ENCODE assay signal across 16 cellular contexts in genomic region chr2:54772110-54772509, GRCh38. TPM values are rescaled to one million over a fixed set of nuclear protein-coding genes. Genes with fewer than 3 reads are reported as not detected.
DNase-seq lines count a peak whose midpoint lies in the region; ATAC-seq, FAIRE-seq and TF ChIP-seq lines count a peak whose summit lies in the region.
"Had no signal": no experiment of that assay in that cellular context is flagged by ENCODE, and none has a peak within 500 bp of the region (broad histone marks: within the 10 kb centered on the region; RNA-seq: fewer than 3 reads in every experiment).

No MANE protein-coding gene starts in this region.

- TF ChIP-seq CTCF in K562 (IDR thresholded peaks at IDR 0.05 in 2 of 3, conservative IDR thresholded peaks at IDR 0.05 in 1 of 3; ENCODE audit: insufficient read depth in 2 of 3, low read depth in 1 of 3, low read length in 3 of 3) (no peak), GM10248 (IDR thresholded peaks at IDR 0.05; ENCODE audit: control extremely low read depth, extremely low read depth, low read depth, missing control alignments) (no peak), hepatocyte (IDR thresholded peaks at IDR 0.05; ENCODE audit: poor library complexity) (no peak)

- intact Hi-C loops in K562 (cut with micrococcal nuclease) (no loop called here), cardiac septum (cut with DNase I) (no loop called here)

- BruUV-seq in K562 (replicated peaks; lab: Mats Ljungman, UMichigan), result no TSS peak

- DNase-seq in AG20443 (ENCODE audit: low spot score) (peak; percentile 62), LoVo (ENCODE audit: low spot score) (peak; percentile 30), K562 (ENCODE audit: extremely low read depth in 1 of 4, low spot score in 3 of 4) (no peak), kidney glomerular epithelial cell (lab: John Stamatoyannopoulos, UW) (peak; percentile 41), GM10248 (ENCODE audit: extremely low spot score) (no peak), hepatocyte (ENCODE audit: low spot score) (no peak), cardiac septum (ENCODE audit: low spot score) (no peak)
- DNase-seq in activated naive CD4-positive, alpha-beta T cell treated with Interleukin-2 at 50 U/mL for 16 hours, result no peak
- DNase-seq: activated CD4-positive, alpha-beta T cell treated with anti-CD3 and anti-CD28 coated beads for 36 hours; activated T-cell treated with anti-CD3 and anti-CD28 coated beads, Interleukin-2, amount 50 U/mL, for 48 hours; NCI-H2081; NK-92 treated with Interleukin-12 subunit alpha and Interleukin-12 subunit beta, amount 100 ng/mL, for 24 hours; posterior cingulate gyrus; stimulated activated CD4-positive, alpha-beta T cell treated with anti-CD3 and anti-CD28 coated beads, Interleukin-4, amount 100 ng/mL, for 24 hours; stimulated activated naive CD4-positive, alpha-beta T cell had no signal

- CTCF ChIA-PET in K562 (lab: Yijun Ruan, JAX; ENCODE audit: low intra/inter-chr PET ratio), result no interaction called here
- CTCF ChIA-PET in GM10248 (lab: Yijun Ruan, JAX), result interaction anchor here (1.1 to 2.1 kb wide), 6 partner anchors 9 to 248 kb away, joined by 3 to 6 read pairs (median 3); no protein-coding TSS in a partner anchor

- ATAC-seq in K562, result no peak
- ATAC-seq: activated CD4-positive, alpha-beta T cell treated with anti-CD3 and anti-CD28 coated beads for 36 hours had no signal

- H3K4me2 ChIP-seq in K562 (ENCODE audit: insufficient read depth, low read length), result no peak overlapping the region
- no peak overlapping the region for H3K4me2 ChIP-seq in hepatocyte

- H3K4me3 ChIP-seq in K562 (no peak overlapping the region), hepatocyte (no peak overlapping the region)
- H3K4me3 ChIP-seq: ascending aorta had no signal

- POLR2A ChIA-PET in K562 (lab: Yijun Ruan, JAX), result no interaction called here
- POLR2A ChIA-PET in GM10248 (lab: Yijun Ruan, JAX), result no interaction called here

- no peak for TF ChIP-seq RAD21 in K562 (CRISPR knock-in tag; conservative IDR thresholded peaks at IDR 0.05 in 1 of 2, IDR thresholded peaks at IDR 0.05 in 1 of 2)

- H3K9me2 ChIP-seq in hepatocyte (replicated peaks; ENCODE audit: insufficient read depth), result no peaks in the 10 kb centered on the region

- no peaks in the 10 kb centered on the region for H3K9me1 ChIP-seq in K562 (ENCODE audit: control insufficient read depth, insufficient read depth, low read length)

- in situ Hi-C loops in K562 (cut with MboI), result no loop called here

- H3K79me2 ChIP-seq in K562 (ENCODE audit: control insufficient read depth, insufficient read depth, low read length) (no peaks in the 10 kb centered on the region), hepatocyte (no peaks in the 10 kb centered on the region)

- no peak overlapping the region for H2AFZ ChIP-seq in K562 (ENCODE audit: low read depth, low read length)
- H2AFZ ChIP-seq in hepatocyte, result no peak overlapping the region

- H3K27ac ChIP-seq in K562 (ENCODE audit: extremely low read depth, low read depth, low read length), result no peak overlapping the region
- H3K27ac ChIP-seq in hepatocyte, result no peak overlapping the region
- H3K27ac ChIP-seq: ascending aorta had no signal

- H3K36me3 ChIP-seq in K562 (ENCODE audit: control insufficient read depth, insufficient read depth, low read length) (no peaks in the 10 kb centered on the region), hepatocyte (replicated peaks; ENCODE audit: insufficient read depth, low read depth) (no peaks in the 10 kb centered on the region)
- H3K36me3 ChIP-seq: ascending aorta had no signal

- WGBS in K562 (ENCODE audit: insufficient coverage, low coverage, missing lambda C conversion rate), result 5% methylated on average over 3 of the region's 3 CpGs
- 89% methylated on average over 3 of the region's 3 CpGs for WGBS in hepatocyte (ENCODE audit: low lambda C conversion rate, missing lambda C conversion rate)

- no peak for TF ChIP-seq EP300 in K562 (IDR thresholded peaks at IDR 0.05; ENCODE audit: low read length)

- H3K27me3 ChIP-seq in K562 (ENCODE audit: control insufficient read depth in 2 of 2, insufficient read depth in 2 of 2, low read length in 2 of 2) (peaks cover 0 to 5% of the 10 kb centered on the region in 2 experiments; a peak in 1 of 5 replicates), hepatocyte (no peaks in the 10 kb centered on the region)
- H3K27me3 ChIP-seq: ascending aorta had no signal

- H3K9me3 ChIP-seq in K562 (replicated peaks; ENCODE audit: control insufficient read depth, insufficient read depth, low read depth, low read length) (no peaks in the 10 kb centered on the region), hepatocyte (ENCODE audit: low read depth) (no peaks in the 10 kb centered on the region)

- TF ChIP-seq POLR2A in K562 (conservative IDR thresholded peaks at IDR 0.05), result no peak

- H3K9ac ChIP-seq in K562 (ENCODE audit: insufficient read depth in 1 of 2, low read depth in 2 of 2, low read length in 2 of 2), result no peak overlapping the region

- no peaks in the 10 kb centered on the region for H4K20me1 ChIP-seq in K562 (replicated peaks; ENCODE audit: control insufficient read depth, insufficient read depth, low read length)
- H4K20me1 ChIP-seq in hepatocyte (ENCODE audit: insufficient read depth, poor library complexity, severe bottlenecking), result no peaks in the 10 kb centered on the region

- H3K4me1 ChIP-seq in K562 (replicated peaks in 1 of 2; ENCODE audit: control insufficient read depth in 2 of 2, insufficient read depth in 2 of 2, low read length in 2 of 2) (no peaks in the 10 kb centered on the region), hepatocyte (ENCODE audit: insufficient read depth) (no peaks in the 10 kb centered on the region)
- H3K4me1 ChIP-seq: ascending aorta had no signal

- FAIRE-seq in K562 (lab: Jason Lieb, UNC), result no peak

TF ChIP-seq in K562, 482 proteins besides CTCF, POLR2A, EP300 and RAD21:
- no peak for TF ChIP-seq ZNF311 (CRISPR knock-in tag; IDR thresholded peaks at IDR 0.05)
- peak; percentile 81 for TF ChIP-seq FOSL1 (tag; conservative IDR thresholded peaks at IDR 0.05)

RNA-seq across cellular contexts. Expression of gene EML6, which starts 48.6 kb away (rescaled TPM):
- 0.97 and 1.5 TPM in 2 replicates for total RNA-seq in K562 (2011; cell fraction: chromatin; rRNA removed; ENCODE audit: low replicate concordance)
- under 0.01 and 0.26 TPM in 2 replicates for total RNA-seq in K562 (2011; cell fraction: nucleolus; rRNA removed)
- total RNA-seq in K562 (2011; cell fraction: nucleoplasm; rRNA removed), result 0.66 and 1.2 TPM in 2 replicates
- total RNA-seq in K562 (2014; rRNA removed) (0.23 and 0.29 TPM in 2 replicates), K562 (2014; rRNA removed; fragmentation: Illumina TruSeq; extraction: Trizol) (0.11 and 0.41 TPM in 2 replicates), K562 (2015; rRNA removed; fragmentation: Illumina TruSeq; extraction: Trizol) (0.07 and 0.26 TPM in 2 replicates), K562 (2021) (0.35 and 0.49 TPM in 2 replicates), hepatocyte (2.2 and 4.0 TPM in 2 replicates), cardiac septum (0.83 TPM)
- polyA plus RNA-seq in K562 (2011; rRNA removed) (0.56 and 0.88 TPM in 2 replicates), K562 (2014; fragmentation: Illumina TruSeq; extraction: Trizol) (0.25 and 0.71 TPM in 2 replicates), K562 (2014; fragmentation: Nextera tagmentation; extraction: Ambion mirVana) (under 1 TPM; 0.29 to 0.39 TPM), K562 (2014; rRNA removed) (0.07 and 0.92 TPM in 2 replicates), hepatocyte (1.9 and 6.1 TPM in 2 replicates)
- 0.54 and 0.62 TPM in 2 replicates for polyA plus RNA-seq in K562 (2011; cell fraction: cytosol; rRNA removed)
- polyA plus RNA-seq in K562 (2011; cell fraction: nucleus; rRNA removed), result 2.7 and 3.2 TPM in 2 replicates
- polyA plus RNA-seq in K562 (2012), result 0.08 and 0.60 TPM in 2 replicates
- 0.21 and 0.48 TPM in 2 replicates for polyA minus RNA-seq in K562 (2011; rRNA and poly(A)+ RNA removed)
- not detected in 2 replicates for polyA minus RNA-seq in K562 (2011; cell fraction: cytosol; rRNA and poly(A)+ RNA removed)
- 0.44 and 0.81 TPM in 2 replicates for polyA minus RNA-seq in K562 (2011; cell fraction: nucleus; rRNA and poly(A)+ RNA removed)
- total RNA-seq: ascending aorta had no signal

Comparison
In these comparisons a context has a peak if more than half of its experiments do, and no peak if none do; other contexts are left out.
1. DNase-seq: peak in AG20443 (single experiment), LoVo (single experiment) and kidney glomerular epithelial cell (single experiment); none in K562 (0 of 4), GM10248 (single experiment), hepatocyte (single experiment), cardiac septum (single experiment) and activated naive CD4-positive, alpha-beta T cell treated with Interleukin-2 at 50 U/mL for 16 hours (single experiment).